Comparison of ENCODE assay signal across 8 cellular contexts in the genomic region with DNA sequence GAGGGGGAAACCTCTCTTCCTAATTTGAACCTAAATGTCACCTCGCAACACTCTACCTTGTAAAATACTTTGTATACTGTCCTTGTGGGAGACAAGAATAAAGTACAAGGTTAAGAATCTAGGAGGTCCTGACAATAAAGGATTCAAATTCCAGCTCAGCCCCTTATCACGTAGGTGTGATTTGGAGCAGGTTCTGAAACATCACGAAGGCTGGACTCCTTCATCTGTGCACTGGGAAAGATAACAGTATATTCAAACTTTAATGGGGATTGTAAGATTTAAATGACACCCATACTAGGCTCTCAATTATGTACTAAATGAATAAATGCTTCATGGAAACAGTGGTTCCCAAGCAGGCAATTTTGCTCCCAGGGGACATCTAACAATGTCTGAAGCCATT. TPM values are rescaled to one million over a fixed set of nuclear protein-coding genes. Genes with fewer than 3 reads are reported as not detected.
DNase-seq lines count a peak whose midpoint lies in the region; ATAC-seq and TF ChIP-seq lines count a peak whose summit lies in the region.
"Had no signal": no experiment of that assay in that cellular context is flagged by ENCODE, and none has a peak within 500 bp of the region (broad histone marks: within the 10 kb centered on the region; RNA-seq: fewer than 3 reads in every experiment).

No MANE protein-coding gene starts in this region.

- H3F3A ChIP-seq in PC-9 (ENCODE audit: insufficient read depth, low read depth) = peaks cover 14% of the 10 kb centered on the region; the same call in 1 of the 2 replicates

- no peak overlapping the region for H3K27ac ChIP-seq in PC-9
- peak overlapping the region; percentile 40 to 100 (median 98) for H3K27ac ChIP-seq in esophagus muscularis mucosa (replicated peaks in 1 of 4)
- H3K27ac ChIP-seq in gastrocnemius medialis = peak overlapping the region; percentile 95 to 100 (median 99)

- in situ Hi-C loops in gastrocnemius medialis (cut with MboI; ENCODE audit: low sequenced_read_pairs in 4 of 4) = loop anchor here in 3 of 4 donors (10.0 kb wide), 1 partner anchor 54 kb away; a partner anchor contains a TSS

- peaks cover 56% of the 10 kb centered on the region for H3K79me2 ChIP-seq in PC-9 (ENCODE audit: low read depth)

- ATAC-seq in gastrocnemius medialis (no peak), HG03039 (IDR thresholded peaks at IDR 0.05; ENCODE audit: unreplicated experiment) (no peak)

- no peak for TF ChIP-seq CTCF in GM12865 (IDR thresholded peaks at IDR 0.05; ENCODE audit: insufficient read depth, low read depth, low read length, missing control alignments)
- no peak for TF ChIP-seq CTCF in PC-9 (conservative IDR thresholded peaks at IDR 0.05)
- no peak for TF ChIP-seq CTCF in esophagus muscularis mucosa (IDR thresholded peaks at IDR 0.05)
- no peak for TF ChIP-seq CTCF in gastrocnemius medialis (IDR thresholded peaks at IDR 0.05 in 4 of 5, conservative IDR thresholded peaks at IDR 0.05 in 1 of 5)

- peak overlapping the region; percentile 91 for H3K4me3 ChIP-seq in GM12865 (ENCODE audit: low read depth, low read length)
- H3K4me3 ChIP-seq in PC-9 = peak overlapping the region; percentile 89; the same call in 1 of the 2 replicates
- H3K4me3 ChIP-seq in esophagus muscularis mucosa = peak overlapping the region; percentile 89 to 99 (median 95)
- H3K4me3 ChIP-seq in gastrocnemius medialis = peak overlapping the region; percentile 77 to 99 (median 95)

- H4K20me1 ChIP-seq in PC-9 (ENCODE audit: insufficient read depth) = peaks cover 37% of the 10 kb centered on the region

- no peaks in the 10 kb centered on the region for H3K9me3 ChIP-seq in PC-9 (ENCODE audit: insufficient read depth, low read depth)
- H3K9me3 ChIP-seq in esophagus muscularis mucosa = no peaks in the 10 kb centered on the region
- H3K9me3 ChIP-seq in gastrocnemius medialis = no peaks in the 10 kb centered on the region

- POLR2A ChIA-PET in PC-9 (lab: Charles Lee; ENCODE audit: unreplicated experiment) = no interaction called here

- H3K9me2 ChIP-seq in PC-9 (ENCODE audit: insufficient read depth) = no peaks in the 10 kb centered on the region

- peak overlapping the region; percentile 85 for H3K4me2 ChIP-seq in PC-9

- intact Hi-C loops in PC-9 (cut with micrococcal nuclease; ENCODE audit: unreplicated experiment) (loop anchor here (5.0 to 10.0 kb wide), 2 partner anchors 57 to 604 kb away; a partner anchor contains a TSS), esophagus muscularis mucosa (cut with DNase I) (no loop called here), gastrocnemius medialis (cut with DNase I; ENCODE audit: low total_unique reads) (loop anchor here (2.0 to 10.0 kb wide), 4 partner anchors 62 to 243 kb away; a partner anchor contains a TSS)

- H3K36me3 ChIP-seq in PC-9 (ENCODE audit: low read depth) (0 out of 2 replicates have a peak, but pooled peaks cover 4% of the 10 kb centered on the region), esophagus muscularis mucosa (peaks cover 3 to 20% (median 13%) of the 10 kb centered on the region in 4 donors), gastrocnemius medialis (peaks cover 0 to 7% of the 10 kb centered on the region in 2 donors)

- H3K27me3 ChIP-seq in PC-9 (ENCODE audit: insufficient read depth, low read depth) (no peaks in the 10 kb centered on the region), esophagus muscularis mucosa (no peaks in the 10 kb centered on the region), gastrocnemius medialis (no peaks in the 10 kb centered on the region)

- TF ChIP-seq EP300 in esophagus muscularis mucosa (IDR thresholded peaks at IDR 0.05) = no peak

- no TSS peak for BruUV-seq in PC-9 (replicated peaks; lab: Mats Ljungman, UMichigan)

- CTCF ChIA-PET in PC-9 (lab: Charles Lee) = no interaction called here

- H3K4me1 ChIP-seq in PC-9 (replicated peaks; ENCODE audit: insufficient read depth) = peaks cover 19% of the 10 kb centered on the region
- H3K4me1 ChIP-seq in esophagus muscularis mucosa = peaks cover 45 to 73% (median 71%) of the 10 kb centered on the region in 4 donors
- H3K4me1 ChIP-seq in gastrocnemius medialis = peaks cover 54 to 63% of the 10 kb centered on the region in 2 donors

- no peak for TF ChIP-seq POLR2A in esophagus muscularis mucosa (IDR thresholded peaks at IDR 0.05; ENCODE audit: low read depth)
- TF ChIP-seq POLR2A in gastrocnemius medialis (IDR thresholded peaks at IDR 0.05) = no peak

- no peak for DNase-seq in GM12865 (ENCODE audit: low read depth)
- no peak for DNase-seq in PC-9
- no peak for DNase-seq in esophagus muscularis mucosa (ENCODE audit: extremely low spot score)
- DNase-seq in gastrocnemius medialis = no peak
- no peak for DNase-seq in mucosa of gallbladder (ENCODE audit: low spot score)
- no peak for DNase-seq in stimulated activated CD4-positive, alpha-beta T cell treated with anti-CD3 and anti-CD28 coated beads, Interleukin-4, amount 100 ng/mL, for 24 hours
- DNase-seq: activated effector memory CD4-positive, alpha-beta T cell treated with Interleukin-2 at 50 U/mL for 16 hours had no signal

- WGBS in esophagus muscularis mucosa = 53% methylated on average over 3 of the region's 3 CpGs

- H2AFZ ChIP-seq in PC-9 = no peak overlapping the region

RNA-seq across cellular contexts. Expression of a gene that starts 2.1 kb away (rescaled TPM):
- total RNA-seq in PC-9 (2021) = 30.9 and 40.9 TPM in 2 replicates
- 10 to 100 TPM; 32.4 to 47.2 (median 38.2) TPM for total RNA-seq in esophagus muscularis mucosa
- total RNA-seq in gastrocnemius medialis = 10 to 100 TPM; 35.2 to 64.5 (median 51.2) TPM
- total RNA-seq in mucosa of gallbladder = 55.7 TPM

RNA-seq across cellular contexts. Expression of a gene that starts 56.5 kb away (rescaled TPM):
- total RNA-seq in PC-9 (2021) = 52.3 and 63.5 TPM in 2 replicates
- total RNA-seq in esophagus muscularis mucosa = 10 to 100 TPM; 51.1 to 61.0 (median 61.0) TPM
- total RNA-seq in gastrocnemius medialis = 10 to 100 TPM; 33.9 to 41.7 (median 37.9) TPM
- total RNA-seq in mucosa of gallbladder = 47.1 TPM
